7 cellular contexts compared by ENCODE assay signal in the genomic region with DNA sequence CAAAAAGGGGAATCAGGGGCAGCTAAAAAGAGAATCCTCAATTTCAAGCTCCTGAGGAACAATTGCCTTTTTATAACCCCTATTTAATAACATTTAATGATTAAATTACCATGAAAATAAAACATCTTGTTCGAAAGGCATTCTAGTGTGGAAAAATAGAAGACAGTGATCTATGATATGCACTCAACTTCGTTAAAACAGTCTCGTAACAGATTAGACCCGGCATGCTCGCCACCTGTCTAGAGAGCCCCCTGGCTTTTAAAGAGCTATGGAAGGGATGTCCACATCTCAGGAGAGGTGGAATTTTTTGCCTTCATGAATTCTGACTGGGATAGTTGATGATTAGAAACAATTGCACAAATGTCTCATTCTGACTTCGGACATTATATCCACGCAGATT.
"Had no signal": no experiment of that assay in that cellular context is flagged by ENCODE, and none has a peak within 500 bp of the region (broad histone marks: within the 10 kb centered on the region; RNA-seq: fewer than 3 reads in every experiment).

No MANE protein-coding gene starts in this region.

- H3K4me3 ChIP-seq: GM23248, GM23338 had no signal

- H3K9ac ChIP-seq: GM23248 had no signal

- H2AFZ ChIP-seq: GM23248, GM23338 had no signal

- H3K4me2 ChIP-seq: GM23338 had no signal

- DNase-seq: GM23248, GOT3, H7, H9, HCEC 1CT, HFFc6 had no signal

- H3K27ac ChIP-seq: GM23248 had no signal
